Comparison of ENCODE assay signal across 17 cellular contexts in genomic region chr11:123568367-123568870, GRCh38.
DNase-seq lines count a peak whose midpoint lies in the region; ATAC-seq, FAIRE-seq and TF ChIP-seq lines count a peak whose summit lies in the region.
"Had no signal": no experiment of that assay in that cellular context is flagged by ENCODE, and none has a peak within 500 bp of the region (broad histone marks: within the 10 kb centered on the region; RNA-seq: fewer than 3 reads in every experiment).

No MANE protein-coding gene starts in this region.

- H3K27ac ChIP-seq in dorsolateral prefrontal cortex = peak overlapping the region in 54 of 59 donors; percentile 3 to 97 (median 68)
- peak overlapping the region in 2 of 3 donors; percentile 47 to 54 for H3K27ac ChIP-seq in thyroid gland
- H3K27ac ChIP-seq: BLaER1 had no signal

- H3K4me1 Mint-ChIP-seq in brain = peaks cover 55% of the 10 kb centered on the region
- no peaks in the 10 kb centered on the region for H3K4me1 Mint-ChIP-seq in natural killer cell treated with Interleukin-12 subunit alpha and Interleukin-12 subunit beta and Interleukin-15 and Interleukin-18, amount 100 ng/mL, for 72 hours (ENCODE audit: low read depth in 2 of 2)
- H3K4me1 Mint-ChIP-seq: CD4-positive, alpha-beta memory T cell had no signal

- intact Hi-C loops in dorsolateral prefrontal cortex (cut with DNase I) = no loop called here
- intact Hi-C loops in thyroid gland (cut with DNase I) = no loop called here

- no peaks in the 10 kb centered on the region for H3K9me3 Mint-ChIP-seq in brain
- H3K9me3 Mint-ChIP-seq in natural killer cell treated with Interleukin-12 subunit alpha and Interleukin-12 subunit beta and Interleukin-15 and Interleukin-18, amount 100 ng/mL, for 72 hours = no peaks in the 10 kb centered on the region
- H3K9me3 Mint-ChIP-seq: CD14-positive monocyte; CD4-positive, alpha-beta memory T cell had no signal

- DNase-seq in GM12892 (ENCODE audit: insufficient read length) = no peak
- no peak for DNase-seq in dorsolateral prefrontal cortex
- no peak for DNase-seq in thyroid gland
- no peak for DNase-seq in natural killer cell treated with Interleukin-12 subunit alpha and Interleukin-12 subunit beta and Interleukin-15 and Interleukin-18, amount 100 ng/mL, for 72 hours (ENCODE audit: low spot score)
- no peak for DNase-seq in H4 (ENCODE audit: low spot score)
- DNase-seq: 8988T; CD4-positive, alpha-beta memory T cell; DMS153; DMS79; GF-D8; GOT3 had no signal

- H3K4me1 ChIP-seq in thyroid gland = peaks cover 19 to 46% of the 10 kb centered on the region in 2 donors
- H3K4me1 ChIP-seq: HAP-1 had no signal

- no peaks in the 10 kb centered on the region for H3K9me3 ChIP-seq in thyroid gland
- H3K9me3 ChIP-seq: BLaER1, HAP-1 had no signal

- H3K4me3 ChIP-seq in dorsolateral prefrontal cortex = no peak overlapping the region
- H3K4me3 ChIP-seq in thyroid gland (replicated peaks in 1 of 3) = no peak overlapping the region
- H3K4me3 ChIP-seq: BLaER1, GM12878, HAP-1 had no signal

- TF ChIP-seq POLR2A in GM12892 (IDR thresholded peaks at IDR 0.05; ENCODE audit: low read depth, low read length) (no peak), thyroid gland (IDR thresholded peaks at IDR 0.05) (no peak)

- WGBS in thyroid gland, 2 donors = 72 to 77% methylated on average over 7 of the region's 7 CpGs

- H3K27me3 ChIP-seq in dorsolateral prefrontal cortex = no peaks in the 10 kb centered on the region
- no peaks in the 10 kb centered on the region for H3K27me3 ChIP-seq in thyroid gland
- H3K27me3 ChIP-seq: BLaER1 had no signal

- no peak for ATAC-seq in natural killer cell treated with Interleukin-12 subunit alpha and Interleukin-12 subunit beta and Interleukin-15 and Interleukin-18, amount 100 ng/mL, for 72 hours
- no peak for ATAC-seq in HG02759 (IDR thresholded peaks at IDR 0.05; ENCODE audit: unreplicated experiment)
- ATAC-seq: GM12878 had no signal

- no peaks in the 10 kb centered on the region for H3K27me3 Mint-ChIP-seq in brain
- H3K27me3 Mint-ChIP-seq in natural killer cell treated with Interleukin-12 subunit alpha and Interleukin-12 subunit beta and Interleukin-15 and Interleukin-18, amount 100 ng/mL, for 72 hours = no peaks in the 10 kb centered on the region
- H3K27me3 Mint-ChIP-seq: CD4-positive, alpha-beta memory T cell had no signal

- no peaks in the 10 kb centered on the region for H3K36me3 Mint-ChIP-seq in brain
- no peaks in the 10 kb centered on the region for H3K36me3 Mint-ChIP-seq in natural killer cell treated with Interleukin-12 subunit alpha and Interleukin-12 subunit beta and Interleukin-15 and Interleukin-18, amount 100 ng/mL, for 72 hours
- H3K36me3 Mint-ChIP-seq: CD14-positive monocyte; CD4-positive, alpha-beta memory T cell had no signal

- peak overlapping the region in 3 of 5 experiments; percentile 0 to 84 (median 68) for H3K27ac Mint-ChIP-seq in brain
- no peak overlapping the region for H3K27ac Mint-ChIP-seq in natural killer cell treated with Interleukin-12 subunit alpha and Interleukin-12 subunit beta and Interleukin-15 and Interleukin-18, amount 100 ng/mL, for 72 hours

- TF ChIP-seq CTCF in brain (conservative IDR thresholded peaks at IDR 0.05) (no peak), dorsolateral prefrontal cortex (IDR thresholded peaks at IDR 0.05 in 54 of 56, conservative IDR thresholded peaks at IDR 0.05 in 2 of 56; ENCODE audit: low read depth in 1 of 56, partially characterized antibody in 56 of 56) (no peak), thyroid gland (IDR thresholded peaks at IDR 0.05) (no peak)

- peak; percentile 67 for FAIRE-seq in GM12892 (lab: Jason Lieb, UNC)
- FAIRE-seq: GM12878 had no signal

- H3K4me3 Mint-ChIP-seq in brain = no peak overlapping the region
- H3K4me3 Mint-ChIP-seq in natural killer cell treated with Interleukin-12 subunit alpha and Interleukin-12 subunit beta and Interleukin-15 and Interleukin-18, amount 100 ng/mL, for 72 hours = no peak overlapping the region
- H3K4me3 Mint-ChIP-seq: CD14-positive monocyte; CD4-positive, alpha-beta memory T cell had no signal

- no peaks in the 10 kb centered on the region for H3K36me3 ChIP-seq in thyroid gland
- H3K36me3 ChIP-seq: BLaER1, HAP-1 had no signal

Comparison
In these comparisons a context has a peak if more than half of its experiments do, and no peak if none do; other contexts are left out.
1. H3K27ac Mint-ChIP-seq: peak in brain (3 of 5); none in natural killer cell treated with Interleukin-12 subunit alpha and Interleukin-12 subunit beta and Interleukin-15 and Interleukin-18, amount 100 ng/mL, for 72 hours (0 of 2).